Comparison of ENCODE assay signal across 1 cellular context in the genomic region with DNA sequence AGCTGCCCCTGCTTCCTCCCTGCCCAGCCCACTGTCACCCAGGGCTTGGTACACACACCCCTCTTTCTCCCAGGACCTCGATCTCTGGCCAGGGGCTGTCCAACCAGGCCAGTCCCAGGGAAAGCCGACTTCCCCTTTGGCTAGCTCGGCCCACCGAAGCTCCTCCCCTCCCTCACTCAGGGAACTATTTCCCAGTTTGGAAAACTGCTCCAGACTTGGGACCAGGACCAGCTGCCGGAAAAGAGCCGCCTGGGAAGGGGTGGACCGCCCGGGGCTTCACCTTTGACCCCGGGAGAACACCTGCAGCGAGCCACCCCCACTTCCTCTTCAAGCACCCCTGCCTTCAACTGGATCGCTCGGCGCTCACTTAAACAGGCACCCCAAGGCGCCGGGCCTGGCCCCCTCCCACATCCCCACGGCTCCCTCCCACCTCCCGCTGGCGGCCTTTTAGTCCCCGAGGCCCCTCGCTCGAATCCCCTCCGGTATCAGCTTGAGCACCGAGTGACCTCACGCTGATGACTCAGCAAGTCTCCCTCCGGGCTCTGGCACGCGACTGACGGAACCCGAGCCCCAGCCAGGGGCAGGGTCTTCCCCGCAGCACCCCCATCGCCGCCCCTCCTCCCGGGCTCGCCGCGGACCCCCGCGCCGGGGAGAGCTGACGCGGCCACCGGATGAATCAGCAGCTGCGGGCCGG.
TF ChIP-seq lines count a peak whose summit lies in the region.

No MANE protein-coding gene starts in this region.

TF ChIP-seq in K562, 482 proteins besides CTCF, POLR2A, EP300 and RAD21 (continued from another document and continues in another):
- TF ChIP-seq, protein P1, sequence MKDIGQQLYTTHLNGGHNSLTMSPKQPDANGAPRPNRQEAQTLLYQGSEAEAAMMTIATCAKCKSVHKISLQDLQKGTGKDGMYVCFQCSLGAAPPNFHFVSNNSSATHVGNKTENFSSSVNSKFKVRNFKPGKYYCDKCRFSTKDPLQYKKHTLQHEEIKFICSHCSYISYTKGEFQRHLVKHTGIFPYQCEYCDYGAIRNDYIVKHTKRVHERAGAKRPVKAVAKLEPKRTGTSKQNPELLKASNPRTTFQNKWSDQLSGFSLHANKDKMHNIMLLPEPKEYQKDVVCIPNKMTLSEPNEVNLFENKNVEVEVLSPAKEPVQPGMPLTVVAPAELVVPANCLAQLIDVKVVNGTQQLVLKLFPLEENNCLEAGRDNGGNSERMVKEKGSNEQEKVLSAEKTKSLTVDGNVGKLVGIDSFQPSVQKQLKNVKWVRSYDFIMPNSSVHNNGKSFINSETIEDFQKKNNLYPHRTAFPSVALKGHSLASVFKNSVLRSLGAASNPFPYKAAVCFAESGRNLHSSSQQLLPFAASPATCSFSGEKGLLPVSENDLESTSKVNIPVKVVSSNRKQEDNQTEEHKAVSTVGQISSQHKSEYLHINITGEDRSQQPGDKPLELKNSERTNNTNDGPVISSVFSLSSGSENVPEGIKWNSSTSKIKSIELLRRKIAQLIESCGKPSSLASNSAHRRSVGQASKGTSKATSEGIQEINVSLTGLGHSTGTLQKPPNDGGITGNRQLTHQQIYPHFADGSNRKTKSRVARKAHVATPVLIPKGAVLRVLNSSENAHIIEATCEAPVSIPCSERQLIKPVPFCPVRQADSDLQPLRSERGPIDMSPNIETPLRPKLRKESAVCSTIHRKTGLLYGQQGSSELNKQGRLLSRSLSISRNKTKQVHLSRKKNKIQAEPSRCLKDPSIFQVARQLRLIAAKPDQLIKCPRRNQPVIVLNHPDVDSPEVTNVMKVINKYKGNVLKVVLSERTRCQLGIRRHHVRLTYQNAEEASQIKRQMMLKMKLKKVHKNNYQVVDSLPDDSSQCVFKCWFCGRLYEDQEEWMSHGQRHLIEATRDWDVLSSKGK (CRISPR knock-in tag; IDR thresholded peaks at IDR 0.05): no peak
- TF ChIP-seq MAFF (IDR thresholded peaks at IDR 0.05; ENCODE audit: low read length) (peak; percentile 87), ZNF830 (CRISPR knock-in tag; IDR thresholded peaks at IDR 0.05) (no peak), ADNP (tag; IDR thresholded peaks at IDR 0.05) (no peak), POLR2AphosphoS5 (IDR thresholded peaks at IDR 0.05; ENCODE audit: control insufficient read depth, insufficient read depth, low read depth, low read length) (no peak), MTF1 (CRISPR knock-in tag; IDR thresholded peaks at IDR 0.05; ENCODE audit: borderline replicate concordance) (no peak), PHF8 (IDR thresholded peaks at IDR 0.05; ENCODE audit: borderline replicate concordance, low read length) (peak; percentile 37; the same call in 1 of the 2 replicates), MTA3 (IDR thresholded peaks at IDR 0.05; ENCODE audit: borderline replicate concordance) (0 out of 2 replicates have a peak, but pooled peaks have one; percentile 48), NR2C2 (CRISPR knock-in tag; IDR thresholded peaks at IDR 0.05) (peak; percentile 73; the same call in 1 of the 2 replicates), NR2C2 (tag; IDR thresholded peaks at IDR 0.05) (peak; percentile 95)
- TF ChIP-seq, protein P2, sequence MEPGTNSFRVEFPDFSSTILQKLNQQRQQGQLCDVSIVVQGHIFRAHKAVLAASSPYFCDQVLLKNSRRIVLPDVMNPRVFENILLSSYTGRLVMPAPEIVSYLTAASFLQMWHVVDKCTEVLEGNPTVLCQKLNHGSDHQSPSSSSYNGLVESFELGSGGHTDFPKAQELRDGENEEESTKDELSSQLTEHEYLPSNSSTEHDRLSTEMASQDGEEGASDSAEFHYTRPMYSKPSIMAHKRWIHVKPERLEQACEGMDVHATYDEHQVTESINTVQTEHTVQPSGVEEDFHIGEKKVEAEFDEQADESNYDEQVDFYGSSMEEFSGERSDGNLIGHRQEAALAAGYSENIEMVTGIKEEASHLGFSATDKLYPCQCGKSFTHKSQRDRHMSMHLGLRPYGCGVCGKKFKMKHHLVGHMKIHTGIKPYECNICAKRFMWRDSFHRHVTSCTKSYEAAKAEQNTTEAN (CRISPR knock-in tag; IDR thresholded peaks at IDR 0.05): no peak
- TF ChIP-seq, protein P3, sequence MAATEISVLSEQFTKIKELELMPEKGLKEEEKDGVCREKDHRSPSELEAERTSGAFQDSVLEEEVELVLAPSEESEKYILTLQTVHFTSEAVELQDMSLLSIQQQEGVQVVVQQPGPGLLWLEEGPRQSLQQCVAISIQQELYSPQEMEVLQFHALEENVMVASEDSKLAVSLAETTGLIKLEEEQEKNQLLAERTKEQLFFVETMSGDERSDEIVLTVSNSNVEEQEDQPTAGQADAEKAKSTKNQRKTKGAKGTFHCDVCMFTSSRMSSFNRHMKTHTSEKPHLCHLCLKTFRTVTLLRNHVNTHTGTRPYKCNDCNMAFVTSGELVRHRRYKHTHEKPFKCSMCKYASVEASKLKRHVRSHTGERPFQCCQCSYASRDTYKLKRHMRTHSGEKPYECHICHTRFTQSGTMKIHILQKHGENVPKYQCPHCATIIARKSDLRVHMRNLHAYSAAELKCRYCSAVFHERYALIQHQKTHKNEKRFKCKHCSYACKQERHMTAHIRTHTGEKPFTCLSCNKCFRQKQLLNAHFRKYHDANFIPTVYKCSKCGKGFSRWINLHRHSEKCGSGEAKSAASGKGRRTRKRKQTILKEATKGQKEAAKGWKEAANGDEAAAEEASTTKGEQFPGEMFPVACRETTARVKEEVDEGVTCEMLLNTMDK (IDR thresholded peaks at IDR 0.05; ENCODE audit: borderline replicate concordance, insufficient read depth, low read depth, low read length, poor library complexity, severe bottlenecking): no peak
- TF ChIP-seq, protein P4, sequence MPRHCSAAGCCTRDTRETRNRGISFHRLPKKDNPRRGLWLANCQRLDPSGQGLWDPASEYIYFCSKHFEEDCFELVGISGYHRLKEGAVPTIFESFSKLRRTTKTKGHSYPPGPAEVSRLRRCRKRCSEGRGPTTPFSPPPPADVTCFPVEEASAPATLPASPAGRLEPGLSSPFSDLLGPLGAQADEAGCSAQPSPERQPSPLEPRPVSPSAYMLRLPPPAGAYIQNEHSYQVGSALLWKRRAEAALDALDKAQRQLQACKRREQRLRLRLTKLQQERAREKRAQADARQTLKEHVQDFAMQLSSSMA (CRISPR knock-in tag; IDR thresholded peaks at IDR 0.05): no peak
- TF ChIP-seq, protein P5, sequence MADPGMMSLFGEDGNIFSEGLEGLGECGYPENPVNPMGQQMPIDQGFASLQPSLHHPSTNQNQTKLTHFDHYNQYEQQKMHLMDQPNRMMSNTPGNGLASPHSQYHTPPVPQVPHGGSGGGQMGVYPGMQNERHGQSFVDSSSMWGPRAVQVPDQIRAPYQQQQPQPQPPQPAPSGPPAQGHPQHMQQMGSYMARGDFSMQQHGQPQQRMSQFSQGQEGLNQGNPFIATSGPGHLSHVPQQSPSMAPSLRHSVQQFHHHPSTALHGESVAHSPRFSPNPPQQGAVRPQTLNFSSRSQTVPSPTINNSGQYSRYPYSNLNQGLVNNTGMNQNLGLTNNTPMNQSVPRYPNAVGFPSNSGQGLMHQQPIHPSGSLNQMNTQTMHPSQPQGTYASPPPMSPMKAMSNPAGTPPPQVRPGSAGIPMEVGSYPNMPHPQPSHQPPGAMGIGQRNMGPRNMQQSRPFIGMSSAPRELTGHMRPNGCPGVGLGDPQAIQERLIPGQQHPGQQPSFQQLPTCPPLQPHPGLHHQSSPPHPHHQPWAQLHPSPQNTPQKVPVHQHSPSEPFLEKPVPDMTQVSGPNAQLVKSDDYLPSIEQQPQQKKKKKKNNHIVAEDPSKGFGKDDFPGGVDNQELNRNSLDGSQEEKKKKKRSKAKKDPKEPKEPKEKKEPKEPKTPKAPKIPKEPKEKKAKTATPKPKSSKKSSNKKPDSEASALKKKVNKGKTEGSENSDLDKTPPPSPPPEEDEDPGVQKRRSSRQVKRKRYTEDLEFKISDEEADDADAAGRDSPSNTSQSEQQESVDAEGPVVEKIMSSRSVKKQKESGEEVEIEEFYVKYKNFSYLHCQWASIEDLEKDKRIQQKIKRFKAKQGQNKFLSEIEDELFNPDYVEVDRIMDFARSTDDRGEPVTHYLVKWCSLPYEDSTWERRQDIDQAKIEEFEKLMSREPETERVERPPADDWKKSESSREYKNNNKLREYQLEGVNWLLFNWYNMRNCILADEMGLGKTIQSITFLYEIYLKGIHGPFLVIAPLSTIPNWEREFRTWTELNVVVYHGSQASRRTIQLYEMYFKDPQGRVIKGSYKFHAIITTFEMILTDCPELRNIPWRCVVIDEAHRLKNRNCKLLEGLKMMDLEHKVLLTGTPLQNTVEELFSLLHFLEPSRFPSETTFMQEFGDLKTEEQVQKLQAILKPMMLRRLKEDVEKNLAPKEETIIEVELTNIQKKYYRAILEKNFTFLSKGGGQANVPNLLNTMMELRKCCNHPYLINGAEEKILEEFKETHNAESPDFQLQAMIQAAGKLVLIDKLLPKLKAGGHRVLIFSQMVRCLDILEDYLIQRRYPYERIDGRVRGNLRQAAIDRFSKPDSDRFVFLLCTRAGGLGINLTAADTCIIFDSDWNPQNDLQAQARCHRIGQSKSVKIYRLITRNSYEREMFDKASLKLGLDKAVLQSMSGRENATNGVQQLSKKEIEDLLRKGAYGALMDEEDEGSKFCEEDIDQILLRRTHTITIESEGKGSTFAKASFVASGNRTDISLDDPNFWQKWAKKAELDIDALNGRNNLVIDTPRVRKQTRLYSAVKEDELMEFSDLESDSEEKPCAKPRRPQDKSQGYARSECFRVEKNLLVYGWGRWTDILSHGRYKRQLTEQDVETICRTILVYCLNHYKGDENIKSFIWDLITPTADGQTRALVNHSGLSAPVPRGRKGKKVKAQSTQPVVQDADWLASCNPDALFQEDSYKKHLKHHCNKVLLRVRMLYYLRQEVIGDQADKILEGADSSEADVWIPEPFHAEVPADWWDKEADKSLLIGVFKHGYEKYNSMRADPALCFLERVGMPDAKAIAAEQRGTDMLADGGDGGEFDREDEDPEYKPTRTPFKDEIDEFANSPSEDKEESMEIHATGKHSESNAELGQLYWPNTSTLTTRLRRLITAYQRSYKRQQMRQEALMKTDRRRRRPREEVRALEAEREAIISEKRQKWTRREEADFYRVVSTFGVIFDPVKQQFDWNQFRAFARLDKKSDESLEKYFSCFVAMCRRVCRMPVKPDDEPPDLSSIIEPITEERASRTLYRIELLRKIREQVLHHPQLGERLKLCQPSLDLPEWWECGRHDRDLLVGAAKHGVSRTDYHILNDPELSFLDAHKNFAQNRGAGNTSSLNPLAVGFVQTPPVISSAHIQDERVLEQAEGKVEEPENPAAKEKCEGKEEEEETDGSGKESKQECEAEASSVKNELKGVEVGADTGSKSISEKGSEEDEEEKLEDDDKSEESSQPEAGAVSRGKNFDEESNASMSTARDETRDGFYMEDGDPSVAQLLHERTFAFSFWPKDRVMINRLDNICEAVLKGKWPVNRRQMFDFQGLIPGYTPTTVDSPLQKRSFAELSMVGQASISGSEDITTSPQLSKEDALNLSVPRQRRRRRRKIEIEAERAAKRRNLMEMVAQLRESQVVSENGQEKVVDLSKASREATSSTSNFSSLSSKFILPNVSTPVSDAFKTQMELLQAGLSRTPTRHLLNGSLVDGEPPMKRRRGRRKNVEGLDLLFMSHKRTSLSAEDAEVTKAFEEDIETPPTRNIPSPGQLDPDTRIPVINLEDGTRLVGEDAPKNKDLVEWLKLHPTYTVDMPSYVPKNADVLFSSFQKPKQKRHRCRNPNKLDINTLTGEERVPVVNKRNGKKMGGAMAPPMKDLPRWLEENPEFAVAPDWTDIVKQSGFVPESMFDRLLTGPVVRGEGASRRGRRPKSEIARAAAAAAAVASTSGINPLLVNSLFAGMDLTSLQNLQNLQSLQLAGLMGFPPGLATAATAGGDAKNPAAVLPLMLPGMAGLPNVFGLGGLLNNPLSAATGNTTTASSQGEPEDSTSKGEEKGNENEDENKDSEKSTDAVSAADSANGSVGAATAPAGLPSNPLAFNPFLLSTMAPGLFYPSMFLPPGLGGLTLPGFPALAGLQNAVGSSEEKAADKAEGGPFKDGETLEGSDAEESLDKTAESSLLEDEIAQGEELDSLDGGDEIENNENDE (IDR thresholded peaks at IDR 0.05; ENCODE audit: low read depth, low read length): no peak
- TF ChIP-seq, protein P6, sequence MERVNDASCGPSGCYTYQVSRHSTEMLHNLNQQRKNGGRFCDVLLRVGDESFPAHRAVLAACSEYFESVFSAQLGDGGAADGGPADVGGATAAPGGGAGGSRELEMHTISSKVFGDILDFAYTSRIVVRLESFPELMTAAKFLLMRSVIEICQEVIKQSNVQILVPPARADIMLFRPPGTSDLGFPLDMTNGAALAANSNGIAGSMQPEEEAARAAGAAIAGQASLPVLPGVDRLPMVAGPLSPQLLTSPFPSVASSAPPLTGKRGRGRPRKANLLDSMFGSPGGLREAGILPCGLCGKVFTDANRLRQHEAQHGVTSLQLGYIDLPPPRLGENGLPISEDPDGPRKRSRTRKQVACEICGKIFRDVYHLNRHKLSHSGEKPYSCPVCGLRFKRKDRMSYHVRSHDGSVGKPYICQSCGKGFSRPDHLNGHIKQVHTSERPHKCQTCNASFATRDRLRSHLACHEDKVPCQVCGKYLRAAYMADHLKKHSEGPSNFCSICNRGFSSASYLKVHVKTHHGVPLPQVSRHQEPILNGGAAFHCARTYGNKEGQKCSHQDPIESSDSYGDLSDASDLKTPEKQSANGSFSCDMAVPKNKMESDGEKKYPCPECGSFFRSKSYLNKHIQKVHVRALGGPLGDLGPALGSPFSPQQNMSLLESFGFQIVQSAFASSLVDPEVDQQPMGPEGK (CRISPR knock-in tag; IDR thresholded peaks at IDR 0.05; ENCODE audit: borderline replicate concordance): no peak
- TF ChIP-seq, protein P7, sequence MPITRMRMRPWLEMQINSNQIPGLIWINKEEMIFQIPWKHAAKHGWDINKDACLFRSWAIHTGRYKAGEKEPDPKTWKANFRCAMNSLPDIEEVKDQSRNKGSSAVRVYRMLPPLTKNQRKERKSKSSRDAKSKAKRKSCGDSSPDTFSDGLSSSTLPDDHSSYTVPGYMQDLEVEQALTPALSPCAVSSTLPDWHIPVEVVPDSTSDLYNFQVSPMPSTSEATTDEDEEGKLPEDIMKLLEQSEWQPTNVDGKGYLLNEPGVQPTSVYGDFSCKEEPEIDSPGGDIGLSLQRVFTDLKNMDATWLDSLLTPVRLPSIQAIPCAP (CRISPR knock-in tag; IDR thresholded peaks at IDR 0.05; ENCODE audit: borderline replicate concordance): no peak
- TF ChIP-seq, protein P8, sequence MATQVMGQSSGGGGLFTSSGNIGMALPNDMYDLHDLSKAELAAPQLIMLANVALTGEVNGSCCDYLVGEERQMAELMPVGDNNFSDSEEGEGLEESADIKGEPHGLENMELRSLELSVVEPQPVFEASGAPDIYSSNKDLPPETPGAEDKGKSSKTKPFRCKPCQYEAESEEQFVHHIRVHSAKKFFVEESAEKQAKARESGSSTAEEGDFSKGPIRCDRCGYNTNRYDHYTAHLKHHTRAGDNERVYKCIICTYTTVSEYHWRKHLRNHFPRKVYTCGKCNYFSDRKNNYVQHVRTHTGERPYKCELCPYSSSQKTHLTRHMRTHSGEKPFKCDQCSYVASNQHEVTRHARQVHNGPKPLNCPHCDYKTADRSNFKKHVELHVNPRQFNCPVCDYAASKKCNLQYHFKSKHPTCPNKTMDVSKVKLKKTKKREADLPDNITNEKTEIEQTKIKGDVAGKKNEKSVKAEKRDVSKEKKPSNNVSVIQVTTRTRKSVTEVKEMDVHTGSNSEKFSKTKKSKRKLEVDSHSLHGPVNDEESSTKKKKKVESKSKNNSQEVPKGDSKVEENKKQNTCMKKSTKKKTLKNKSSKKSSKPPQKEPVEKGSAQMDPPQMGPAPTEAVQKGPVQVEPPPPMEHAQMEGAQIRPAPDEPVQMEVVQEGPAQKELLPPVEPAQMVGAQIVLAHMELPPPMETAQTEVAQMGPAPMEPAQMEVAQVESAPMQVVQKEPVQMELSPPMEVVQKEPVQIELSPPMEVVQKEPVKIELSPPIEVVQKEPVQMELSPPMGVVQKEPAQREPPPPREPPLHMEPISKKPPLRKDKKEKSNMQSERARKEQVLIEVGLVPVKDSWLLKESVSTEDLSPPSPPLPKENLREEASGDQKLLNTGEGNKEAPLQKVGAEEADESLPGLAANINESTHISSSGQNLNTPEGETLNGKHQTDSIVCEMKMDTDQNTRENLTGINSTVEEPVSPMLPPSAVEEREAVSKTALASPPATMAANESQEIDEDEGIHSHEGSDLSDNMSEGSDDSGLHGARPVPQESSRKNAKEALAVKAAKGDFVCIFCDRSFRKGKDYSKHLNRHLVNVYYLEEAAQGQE (CRISPR knock-in tag; IDR thresholded peaks at IDR 0.05; ENCODE audit: low read depth): no peak
